In genomic region chr19:47445937-47446402, GRCh38 we compare ENCODE assay signal across 1 cellular context.
TF ChIP-seq lines count a peak whose summit lies in the region.

No MANE protein-coding gene starts in this region.

TF ChIP-seq in HEK293, 187 proteins besides CTCF, POLR2A, EP300 and RAD21 (continued from another document and continues in another):
- TF ChIP-seq ZBTB11 (tag by site-specific recombination; conservative IDR thresholded peaks at IDR 0.05; ENCODE audit: low read depth) (no peak), ZNF624 (tag by site-specific recombination; IDR thresholded peaks at IDR 0.05) (no peak), ZSCAN4 (tag by site-specific recombination; IDR thresholded peaks at IDR 0.05) (no peak), ZNF324 (tag by site-specific recombination; IDR thresholded peaks at IDR 0.05) (no peak), ZNF211 (tag by site-specific recombination; IDR thresholded peaks at IDR 0.05; ENCODE audit: low read depth) (no peak), ZNF747 (tag by site-specific recombination; IDR thresholded peaks at IDR 0.05) (no peak), PATZ1 (tag by site-specific recombination; IDR thresholded peaks at IDR 0.05) (peak; percentile 87), ZNF654 (tag by site-specific recombination; IDR thresholded peaks at IDR 0.05; ENCODE audit: low read depth) (no peak), ZNF596 (tag by site-specific recombination; IDR thresholded peaks at IDR 0.05) (no peak), ZNF174 (tag by site-specific recombination; IDR thresholded peaks at IDR 0.05) (no peak), ZBTB10 (tag by site-specific recombination; IDR thresholded peaks at IDR 0.05) (0 out of 2 replicates have a peak, but pooled peaks have one; percentile 35), ZFHX2 (tag by site-specific recombination; conservative IDR thresholded peaks at IDR 0.05) (peak; percentile 100), ZNF548 (tag by site-specific recombination; IDR thresholded peaks at IDR 0.05) (no peak), GFI1B (tag by site-specific recombination; IDR thresholded peaks at IDR 0.05) (no peak), OVOL3 (tag by site-specific recombination; IDR thresholded peaks at IDR 0.05) (no peak), HOXA7 (CRISPR knock-in tag; IDR thresholded peaks at IDR 0.05; ENCODE audit: borderline replicate concordance) (no peak), ZNF518A (tag by site-specific recombination; conservative IDR thresholded peaks at IDR 0.05; ENCODE audit: low read depth) (no peak), EGR2 (tag by site-specific recombination; IDR thresholded peaks at IDR 0.05; ENCODE audit: low read depth) (peak; percentile 99), BCL11B (tag by site-specific recombination; IDR thresholded peaks at IDR 0.05; ENCODE audit: low read depth) (no peak), ZBTB8A (tag by site-specific recombination; IDR thresholded peaks at IDR 0.05) (peak; percentile 24; the same call in 1 of the 2 replicates), TRIM28 (IDR thresholded peaks at IDR 0.05; ENCODE audit: borderline replicate concordance, low read length) (no peak), ZNF19 (tag by site-specific recombination; IDR thresholded peaks at IDR 0.05; ENCODE audit: low read depth) (no peak), REST (tag by site-specific recombination; IDR thresholded peaks at IDR 0.05) (no peak), ZNF639 (tag by site-specific recombination; IDR thresholded peaks at IDR 0.05) (no peak), WT1 (tag by site-specific recombination; IDR thresholded peaks at IDR 0.05) (peak; percentile 37; the same call in 1 of the 2 replicates), ZNF138 (tag by site-specific recombination; IDR thresholded peaks at IDR 0.05; ENCODE audit: borderline replicate concordance) (no peak), ZNF280C (tag by site-specific recombination; IDR thresholded peaks at IDR 0.05) (no peak)
